Comparison of ENCODE assay signal across 23 cellular contexts in the genomic region with DNA sequence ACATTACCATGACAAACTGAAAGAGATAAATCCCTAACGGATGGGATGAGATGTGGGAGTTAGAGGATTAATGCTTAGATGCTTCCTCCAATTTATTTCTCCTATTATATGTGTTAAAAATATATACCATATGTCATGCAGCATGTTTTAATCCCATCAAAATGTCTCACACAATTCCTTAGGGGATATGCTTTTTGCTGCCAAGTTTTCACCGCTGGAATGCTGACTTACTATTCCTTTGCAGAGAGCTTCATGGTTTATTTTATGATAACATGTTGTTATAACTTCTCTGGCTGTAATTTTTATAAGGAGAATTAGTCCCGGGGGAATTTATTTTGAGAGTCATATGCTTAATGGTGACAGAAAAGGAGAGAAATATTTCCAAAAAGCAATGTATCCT.
A peak's percentile ranks its signal among the peaks of the same experiment; 100 is the strongest.
DNase-seq lines count a peak whose midpoint lies in the region; ATAC-seq and TF ChIP-seq lines count a peak whose summit lies in the region.
"Had no signal": no experiment of that assay in that cellular context is flagged by ENCODE, and none has a peak within 500 bp of the region (broad histone marks: within the 10 kb centered on the region; RNA-seq: fewer than 3 reads in every experiment).

No MANE protein-coding gene starts in this region.

- H3K9me3 ChIP-seq in prostate gland: no peaks in the 10 kb centered on the region
- H3K9me3 ChIP-seq: transverse colon had no signal

- POLR2A ChIA-PET in AG04449 (lab: Yijun Ruan, JAX): no interaction called here

- WGBS in prostate gland: 11% methylated on average over 3 of the region's 3 CpGs

- no peaks in the 10 kb centered on the region for H3K4me1 ChIP-seq in prostate gland (replicated peaks)
- H3K4me1 ChIP-seq: transverse colon had no signal

- TF ChIP-seq CTCF in AG04449 (IDR thresholded peaks at IDR 0.05; ENCODE audit: insufficient read depth, low read length, missing control alignments) (no peak), prostate gland (IDR thresholded peaks at IDR 0.05) (no peak)

- H3K27me3 ChIP-seq in prostate gland (replicated peaks; ENCODE audit: insufficient read depth): no peaks in the 10 kb centered on the region
- H3K27me3 ChIP-seq: transverse colon had no signal

- ATAC-seq in GM18867 (IDR thresholded peaks at IDR 0.05; ENCODE audit: unreplicated experiment) (no peak), GM21390 (IDR thresholded peaks at IDR 0.05; ENCODE audit: unreplicated experiment) (no peak)
- ATAC-seq: activated T-cell treated with anti-CD3 and anti-CD28 coated beads, Interleukin-2, amount 50 U/mL, for 4 hours; left colon; right cardiac atrium; stimulated activated naive CD8-positive, alpha-beta T cell treated with anti-CD3 and anti-CD28 coated beads, Interleukin-15, amount 100 ng/mL, for 72 hours had no signal

- intact Hi-C loops in prostate gland (cut with DNase I): no loop called here

- H3K4me3 ChIP-seq in AG04449 (ENCODE audit: low read depth, low read length): no peak overlapping the region
- H3K4me3 ChIP-seq in prostate gland: no peak overlapping the region
- H3K4me3 ChIP-seq: PC-9, transverse colon had no signal

- no peak overlapping the region for H3K27ac ChIP-seq in prostate gland
- H3K27ac ChIP-seq: C4-2B, PC-9, transverse colon had no signal

- CTCF ChIA-PET in AG04449 (lab: Yijun Ruan, JAX): no interaction called here

- DNase-seq in AG04449 (ENCODE audit: low read depth, low spot score): peak; percentile 2
- DNase-seq in NCI-H226: peak; percentile 25
- DNase-seq in brain pericyte (ENCODE audit: low read depth, low spot score): peak; percentile 31
- DNase-seq in hepatic stellate cell (ENCODE audit: low spot score): peak; percentile 4
- no peak for DNase-seq in prostate gland (ENCODE audit: low spot score)
- DNase-seq in NCI-H2227 treated with DMSO at 0.1 percent for 48 hours (lab: John Stamatoyannopoulos, UW): no peak
- DNase-seq: activated naive CD4-positive, alpha-beta T cell; activated T-cell treated with anti-CD3 and anti-CD28 coated beads, Interleukin-2, amount 50 U/mL, for 4 hours; amniotic stem cell; cerebellar nuclear complex; effector CD4-positive, alpha-beta T cell; HCEC 1CT; left colon; naive B cell; NCI-H1694; PC-9; right cardiac atrium; SHP77 treated with DMSO at 0.1 percent for 48 hours; stimulated activated naive CD8-positive, alpha-beta T cell treated with anti-CD3 and anti-CD28 coated beads, Interleukin-15, amount 100 ng/mL, for 72 hours; transverse colon had no signal

- H3K36me3 ChIP-seq in prostate gland: no peaks in the 10 kb centered on the region
- H3K36me3 ChIP-seq: transverse colon had no signal

- no peak for TF ChIP-seq POLR2A in prostate gland (IDR thresholded peaks at IDR 0.05)

Comparison
In these comparisons a context has a peak if more than half of its experiments do, and no peak if none do; other contexts are left out.
1. DNase-seq: peak in AG04449 (single experiment), NCI-H226 (single experiment), brain pericyte (single experiment) and hepatic stellate cell (single experiment); none in prostate gland (single experiment) and NCI-H2227 treated with DMSO at 0.1 percent for 48 hours (single experiment).